Comparison of ENCODE assay signal across 11 cellular contexts in the genomic region with DNA sequence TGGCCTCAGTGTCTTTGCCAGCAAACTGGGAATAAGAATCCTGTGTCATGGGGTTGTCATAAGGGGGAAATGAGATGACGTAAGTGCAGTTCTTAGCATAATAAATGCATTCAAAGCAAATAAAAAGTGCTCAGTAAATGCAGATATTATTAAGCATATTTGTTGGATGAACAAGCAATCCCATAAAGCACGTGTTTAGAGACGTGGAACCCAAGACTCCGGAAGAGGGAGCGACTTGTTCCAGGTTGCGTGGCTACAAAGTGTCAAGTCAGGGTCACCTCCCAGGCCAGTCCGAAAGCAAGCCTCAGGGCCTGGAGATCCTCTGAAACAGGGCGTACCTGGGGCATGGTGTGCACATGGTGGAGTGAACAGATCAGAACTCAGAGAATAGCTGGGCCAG. TPM values are rescaled to one million over a fixed set of nuclear protein-coding genes. Genes with fewer than 3 reads are reported as not detected.
"Had no signal": no experiment of that assay in that cellular context is flagged by ENCODE, and none has a peak within 500 bp of the region (broad histone marks: within the 10 kb centered on the region; RNA-seq: fewer than 3 reads in every experiment).

No MANE protein-coding gene starts in this region.

- H3K9me3 ChIP-seq: esophagus squamous epithelium, psoas muscle, tibial artery, uterus had no signal

- H3K27me3 ChIP-seq: tibial artery, uterus had no signal

- DNase-seq: activated B cell treated with CpG ODN at 0.5 μM for 24 hours; activated CD4-positive, alpha-beta T cell treated with anti-CD3 and anti-CD28 coated beads, Interleukin-2, amount 10 ng/mL, durations not matched to agents 24 days and 14 days; activated naive CD4-positive, alpha-beta T cell; esophagus squamous epithelium; kidney glomerular epithelial cell; stimulated activated CD4-positive, alpha-beta T cell treated with anti-CD3 and anti-CD28 coated beads, Interleukin-1b, Interleukin-23, amount 100 ng/mL, for 48 hours had no signal

- H3K27ac ChIP-seq: psoas muscle, tibial artery, uterus had no signal

- ATAC-seq: natural killer cell treated with Interleukin-12 subunit alpha and Interleukin-12 subunit beta and Interleukin-15 and Interleukin-18, amount 100 ng/mL, for 72 hours had no signal

- H3K4me3 ChIP-seq: esophagus squamous epithelium, psoas muscle, tibial artery, uterus had no signal

- H3K36me3 ChIP-seq: esophagus squamous epithelium, tibial artery, uterus had no signal

- H3K4me1 ChIP-seq: psoas muscle had no signal

RNA-seq across cellular contexts. Expression of gene LAPTM5, which starts 58.0 kb away (rescaled TPM):
- total RNA-seq: fibroblast of villous mesenchyme had no signal
